In the genomic region with DNA sequence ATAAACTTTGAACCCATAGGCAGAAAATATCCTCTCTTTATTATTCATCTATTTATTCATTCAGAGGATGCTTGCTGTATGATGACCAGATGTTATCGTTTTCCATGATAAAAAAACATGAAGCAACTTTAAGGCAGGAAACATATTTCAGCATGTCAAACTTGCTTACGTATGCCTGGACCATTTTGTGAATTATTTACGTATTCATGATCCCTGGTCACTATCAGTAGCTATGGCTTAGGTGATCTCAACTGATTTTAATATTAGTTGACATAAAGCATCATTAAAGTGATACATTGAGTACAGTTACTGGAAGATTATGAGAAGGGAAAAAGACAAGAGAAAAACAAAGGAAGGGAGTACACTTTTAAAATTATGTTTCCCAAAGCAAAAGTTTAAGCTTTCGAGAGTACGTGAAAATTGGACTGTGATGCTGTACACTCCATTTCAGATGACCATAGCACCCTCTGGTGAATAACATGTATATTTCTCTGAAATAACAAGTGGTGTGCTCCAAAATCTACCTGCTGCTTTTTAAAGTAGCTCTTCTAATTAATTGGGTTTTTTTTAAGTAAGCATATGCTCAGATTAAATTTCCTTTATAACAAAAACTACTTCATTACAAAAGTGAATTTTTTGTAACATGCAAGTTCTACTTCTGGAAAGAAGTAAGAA, we compare ENCODE assay signal across 8 cellular contexts.
DNase-seq lines count a peak whose midpoint lies in the region; ATAC-seq, FAIRE-seq and TF ChIP-seq lines count a peak whose summit lies in the region.

No MANE protein-coding gene starts in this region.

- H3K27ac ChIP-seq in HEK293 (ENCODE audit: extremely low read depth, low read depth, low read length) (no peak overlapping the region), small intestine (ENCODE audit: low read depth in 1 of 2, low read length in 1 of 2) (no peak overlapping the region)

- H3K9me3 ChIP-seq in HEK293 (ENCODE audit: control insufficient read depth, insufficient read depth, low read depth, low read length) (no peaks in the 10 kb centered on the region), small intestine (ENCODE audit: control insufficient read depth, low read depth) (no peaks in the 10 kb centered on the region)

- H3K36me3 ChIP-seq in HEK293 (ENCODE audit: control insufficient read depth in 2 of 2, insufficient read depth in 1 of 2, low read length in 2 of 2) (no peaks in the 10 kb centered on the region), small intestine (ENCODE audit: control insufficient read depth in 2 of 2, insufficient read depth in 2 of 2, low read length in 2 of 2) (no peaks in the 10 kb centered on the region)

- H3K27me3 ChIP-seq in small intestine (ENCODE audit: control insufficient read depth in 2 of 2, insufficient read depth in 2 of 2, low read length in 2 of 2) = no peaks in the 10 kb centered on the region

- DNase-seq in SK-N-DZ (ENCODE audit: low spot score) (peak; percentile 20), glomerular endothelial cell (ENCODE audit: extremely low read depth, low read depth, low spot score) (peak; percentile 5), small intestine (peak; percentile 12), GDM1 (lab: John Stamatoyannopoulos, UW) (no peak), ureter (ENCODE audit: low spot score) (no peak)

- CTCF ChIA-PET in HEK293 (lab: Yijun Ruan, JAX) = interaction anchor here (0.6 to 2.4 kb wide), 26 partner anchors 9 to 1032 kb away, joined by 3 to 18 read pairs (median 4); a partner anchor contains a TSS

- no peaks in the 10 kb centered on the region for H3K4me1 ChIP-seq in HEK293 (ENCODE audit: control insufficient read depth, insufficient read depth, low read length)
- H3K4me1 ChIP-seq in small intestine (ENCODE audit: control insufficient read depth in 2 of 2, insufficient read depth in 1 of 2, low read depth in 1 of 2, low read length in 1 of 2) = no peaks in the 10 kb centered on the region

- no peak for FAIRE-seq in small intestine (lab: Jason Lieb, UNC)

- H3K4me3 ChIP-seq in HEK293 (ENCODE audit: low read depth, low read length) (no peak overlapping the region), small intestine (ENCODE audit: low read depth in 1 of 2, low read length in 2 of 2) (no peak overlapping the region)

- WGBS in small intestine, 3 donors = 31 to 37% (median 36%) methylated on average over 5 of the region's 5 CpGs

- TF ChIP-seq CTCF in HEK293 (tag by site-specific recombination; IDR thresholded peaks at IDR 0.05) = no peak; the same call in 1 of the 2 replicates

- ATAC-seq in GM21447 (IDR thresholded peaks at IDR 0.05; ENCODE audit: unreplicated experiment) = no peak
- no peak for ATAC-seq in GM21529 (IDR thresholded peaks at IDR 0.05; ENCODE audit: unreplicated experiment)

- POLR2A ChIA-PET in HEK293 (lab: Yijun Ruan, JAX) = no interaction called here

TF ChIP-seq in HEK293, 187 proteins besides CTCF, POLR2A, EP300 and RAD21 (continues in another document):
- TF ChIP-seq ZNF600 (tag by site-specific recombination; IDR thresholded peaks at IDR 0.05) = no peak
- no peak for TF ChIP-seq ZNF211 (tag by site-specific recombination; IDR thresholded peaks at IDR 0.05; ENCODE audit: low read depth)
- no peak for TF ChIP-seq ZBTB1 (tag by site-specific recombination; IDR thresholded peaks at IDR 0.05)
- TF ChIP-seq PRDM1 (tag by site-specific recombination; IDR thresholded peaks at IDR 0.05) = 0 out of 2 replicates have a peak, but pooled peaks have one; percentile 35
- no peak for TF ChIP-seq ZNF623 (tag by site-specific recombination; IDR thresholded peaks at IDR 0.05)
- TF ChIP-seq, protein P1, sequence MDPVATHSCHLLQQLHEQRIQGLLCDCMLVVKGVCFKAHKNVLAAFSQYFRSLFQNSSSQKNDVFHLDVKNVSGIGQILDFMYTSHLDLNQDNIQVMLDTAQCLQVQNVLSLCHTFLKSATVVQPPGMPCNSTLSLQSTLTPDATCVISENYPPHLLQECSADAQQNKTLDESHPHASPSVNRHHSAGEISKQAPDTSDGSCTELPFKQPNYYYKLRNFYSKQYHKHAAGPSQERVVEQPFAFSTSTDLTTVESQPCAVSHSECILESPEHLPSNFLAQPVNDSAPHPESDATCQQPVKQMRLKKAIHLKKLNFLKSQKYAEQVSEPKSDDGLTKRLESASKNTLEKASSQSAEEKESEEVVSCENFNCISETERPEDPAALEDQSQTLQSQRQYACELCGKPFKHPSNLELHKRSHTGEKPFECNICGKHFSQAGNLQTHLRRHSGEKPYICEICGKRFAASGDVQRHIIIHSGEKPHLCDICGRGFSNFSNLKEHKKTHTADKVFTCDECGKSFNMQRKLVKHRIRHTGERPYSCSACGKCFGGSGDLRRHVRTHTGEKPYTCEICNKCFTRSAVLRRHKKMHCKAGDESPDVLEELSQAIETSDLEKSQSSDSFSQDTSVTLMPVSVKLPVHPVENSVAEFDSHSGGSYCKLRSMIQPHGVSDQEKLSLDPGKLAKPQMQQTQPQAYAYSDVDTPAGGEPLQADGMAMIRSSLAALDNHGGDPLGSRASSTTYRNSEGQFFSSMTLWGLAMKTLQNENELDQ (tag by site-specific recombination; IDR thresholded peaks at IDR 0.05; ENCODE audit: low read depth) = no peak
- TF ChIP-seq, protein P2, sequence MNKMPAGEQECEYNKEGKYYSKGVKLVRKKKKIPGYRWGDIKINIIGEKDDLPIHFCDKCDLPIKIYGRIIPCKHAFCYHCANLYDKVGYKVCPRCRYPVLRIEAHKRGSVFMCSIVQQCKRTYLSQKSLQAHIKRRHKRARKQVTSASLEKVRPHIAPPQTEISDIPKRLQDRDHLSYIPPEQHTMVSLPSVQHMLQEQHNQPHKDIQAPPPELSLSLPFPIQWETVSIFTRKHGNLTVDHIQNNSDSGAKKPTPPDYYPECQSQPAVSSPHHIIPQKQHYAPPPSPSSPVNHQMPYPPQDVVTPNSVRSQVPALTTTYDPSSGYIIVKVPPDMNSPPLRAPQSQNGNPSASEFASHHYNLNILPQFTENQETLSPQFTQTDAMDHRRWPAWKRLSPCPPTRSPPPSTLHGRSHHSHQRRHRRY (tag by site-specific recombination; IDR thresholded peaks at IDR 0.05) = no peak
- no peak for TF ChIP-seq ZNF670 (tag by site-specific recombination; IDR thresholded peaks at IDR 0.05; ENCODE audit: low read depth)
- TF ChIP-seq ZNF677 (tag by site-specific recombination; IDR thresholded peaks at IDR 0.05) = no peak
- TF ChIP-seq ZNF366 (tag by site-specific recombination; conservative IDR thresholded peaks at IDR 0.05) = no peak
- no peak for TF ChIP-seq WT1 (tag by site-specific recombination; IDR thresholded peaks at IDR 0.05)
- no peak for TF ChIP-seq ZNF514 (tag by site-specific recombination; IDR thresholded peaks at IDR 0.05)
- TF ChIP-seq, protein P3, sequence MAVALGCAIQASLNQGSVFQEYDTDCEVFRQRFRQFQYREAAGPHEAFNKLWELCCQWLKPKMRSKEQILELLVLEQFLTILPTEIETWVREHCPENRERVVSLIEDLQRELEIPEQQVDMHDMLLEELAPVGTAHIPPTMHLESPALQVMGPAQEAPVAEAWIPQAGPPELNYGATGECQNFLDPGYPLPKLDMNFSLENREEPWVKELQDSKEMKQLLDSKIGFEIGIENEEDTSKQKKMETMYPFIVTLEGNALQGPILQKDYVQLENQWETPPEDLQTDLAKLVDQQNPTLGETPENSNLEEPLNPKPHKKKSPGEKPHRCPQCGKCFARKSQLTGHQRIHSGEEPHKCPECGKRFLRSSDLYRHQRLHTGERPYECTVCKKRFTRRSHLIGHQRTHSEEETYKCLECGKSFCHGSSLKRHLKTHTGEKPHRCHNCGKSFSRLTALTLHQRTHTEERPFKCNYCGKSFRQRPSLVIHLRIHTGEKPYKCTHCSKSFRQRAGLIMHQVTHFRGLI (tag by site-specific recombination; IDR thresholded peaks at IDR 0.05) = no peak
- TF ChIP-seq SCRT2 (tag by site-specific recombination; IDR thresholded peaks at IDR 0.05) = peak; percentile 70
- no peak for TF ChIP-seq ZNF629 (tag by site-specific recombination; IDR thresholded peaks at IDR 0.05)
- TF ChIP-seq ZNF654 (tag by site-specific recombination; IDR thresholded peaks at IDR 0.05; ENCODE audit: low read depth) = peak; percentile 62
- no peak for TF ChIP-seq ZNF777 (tag by site-specific recombination; IDR thresholded peaks at IDR 0.05; ENCODE audit: borderline replicate concordance)
- TF ChIP-seq, protein P4, sequence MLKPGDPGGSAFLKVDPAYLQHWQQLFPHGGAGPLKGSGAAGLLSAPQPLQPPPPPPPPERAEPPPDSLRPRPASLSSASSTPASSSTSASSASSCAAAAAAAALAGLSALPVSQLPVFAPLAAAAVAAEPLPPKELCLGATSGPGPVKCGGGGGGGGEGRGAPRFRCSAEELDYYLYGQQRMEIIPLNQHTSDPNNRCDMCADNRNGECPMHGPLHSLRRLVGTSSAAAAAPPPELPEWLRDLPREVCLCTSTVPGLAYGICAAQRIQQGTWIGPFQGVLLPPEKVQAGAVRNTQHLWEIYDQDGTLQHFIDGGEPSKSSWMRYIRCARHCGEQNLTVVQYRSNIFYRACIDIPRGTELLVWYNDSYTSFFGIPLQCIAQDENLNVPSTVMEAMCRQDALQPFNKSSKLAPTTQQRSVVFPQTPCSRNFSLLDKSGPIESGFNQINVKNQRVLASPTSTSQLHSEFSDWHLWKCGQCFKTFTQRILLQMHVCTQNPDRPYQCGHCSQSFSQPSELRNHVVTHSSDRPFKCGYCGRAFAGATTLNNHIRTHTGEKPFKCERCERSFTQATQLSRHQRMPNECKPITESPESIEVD (tag by site-specific recombination; IDR thresholded peaks at IDR 0.05) = no peak
- TF ChIP-seq, protein P5, sequence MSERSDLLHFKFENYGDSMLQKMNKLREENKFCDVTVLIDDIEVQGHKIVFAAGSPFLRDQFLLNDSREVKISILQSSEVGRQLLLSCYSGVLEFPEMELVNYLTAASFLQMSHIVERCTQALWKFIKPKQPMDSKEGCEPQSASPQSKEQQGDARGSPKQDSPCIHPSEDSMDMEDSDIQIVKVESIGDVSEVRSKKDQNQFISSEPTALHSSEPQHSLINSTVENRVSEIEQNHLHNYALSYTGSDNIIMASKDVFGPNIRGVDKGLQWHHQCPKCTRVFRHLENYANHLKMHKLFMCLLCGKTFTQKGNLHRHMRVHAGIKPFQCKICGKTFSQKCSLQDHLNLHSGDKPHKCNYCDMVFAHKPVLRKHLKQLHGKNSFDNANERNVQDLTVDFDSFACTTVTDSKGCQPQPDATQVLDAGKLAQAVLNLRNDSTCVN (tag by site-specific recombination; optimal IDR thresholded peaks at IDR 0.05) = no peak

Comparison
In these comparisons a context has a peak if more than half of its experiments do, and no peak if none do; other contexts are left out.
1. DNase-seq: peak in SK-N-DZ (single experiment), glomerular endothelial cell (single experiment) and small intestine (single experiment); none in GDM1 (single experiment) and ureter (single experiment).